In genomic region chr21:36320421-36321324, GRCh38 we compare ENCODE assay signal across 1 cellular context.
TF ChIP-seq lines count a peak whose summit lies in the region.

No MANE protein-coding gene starts in this region.

TF ChIP-seq in K562, 482 proteins besides CTCF, POLR2A, EP300 and RAD21 (continued from another document and continues in another):
- TF ChIP-seq, protein P1, sequence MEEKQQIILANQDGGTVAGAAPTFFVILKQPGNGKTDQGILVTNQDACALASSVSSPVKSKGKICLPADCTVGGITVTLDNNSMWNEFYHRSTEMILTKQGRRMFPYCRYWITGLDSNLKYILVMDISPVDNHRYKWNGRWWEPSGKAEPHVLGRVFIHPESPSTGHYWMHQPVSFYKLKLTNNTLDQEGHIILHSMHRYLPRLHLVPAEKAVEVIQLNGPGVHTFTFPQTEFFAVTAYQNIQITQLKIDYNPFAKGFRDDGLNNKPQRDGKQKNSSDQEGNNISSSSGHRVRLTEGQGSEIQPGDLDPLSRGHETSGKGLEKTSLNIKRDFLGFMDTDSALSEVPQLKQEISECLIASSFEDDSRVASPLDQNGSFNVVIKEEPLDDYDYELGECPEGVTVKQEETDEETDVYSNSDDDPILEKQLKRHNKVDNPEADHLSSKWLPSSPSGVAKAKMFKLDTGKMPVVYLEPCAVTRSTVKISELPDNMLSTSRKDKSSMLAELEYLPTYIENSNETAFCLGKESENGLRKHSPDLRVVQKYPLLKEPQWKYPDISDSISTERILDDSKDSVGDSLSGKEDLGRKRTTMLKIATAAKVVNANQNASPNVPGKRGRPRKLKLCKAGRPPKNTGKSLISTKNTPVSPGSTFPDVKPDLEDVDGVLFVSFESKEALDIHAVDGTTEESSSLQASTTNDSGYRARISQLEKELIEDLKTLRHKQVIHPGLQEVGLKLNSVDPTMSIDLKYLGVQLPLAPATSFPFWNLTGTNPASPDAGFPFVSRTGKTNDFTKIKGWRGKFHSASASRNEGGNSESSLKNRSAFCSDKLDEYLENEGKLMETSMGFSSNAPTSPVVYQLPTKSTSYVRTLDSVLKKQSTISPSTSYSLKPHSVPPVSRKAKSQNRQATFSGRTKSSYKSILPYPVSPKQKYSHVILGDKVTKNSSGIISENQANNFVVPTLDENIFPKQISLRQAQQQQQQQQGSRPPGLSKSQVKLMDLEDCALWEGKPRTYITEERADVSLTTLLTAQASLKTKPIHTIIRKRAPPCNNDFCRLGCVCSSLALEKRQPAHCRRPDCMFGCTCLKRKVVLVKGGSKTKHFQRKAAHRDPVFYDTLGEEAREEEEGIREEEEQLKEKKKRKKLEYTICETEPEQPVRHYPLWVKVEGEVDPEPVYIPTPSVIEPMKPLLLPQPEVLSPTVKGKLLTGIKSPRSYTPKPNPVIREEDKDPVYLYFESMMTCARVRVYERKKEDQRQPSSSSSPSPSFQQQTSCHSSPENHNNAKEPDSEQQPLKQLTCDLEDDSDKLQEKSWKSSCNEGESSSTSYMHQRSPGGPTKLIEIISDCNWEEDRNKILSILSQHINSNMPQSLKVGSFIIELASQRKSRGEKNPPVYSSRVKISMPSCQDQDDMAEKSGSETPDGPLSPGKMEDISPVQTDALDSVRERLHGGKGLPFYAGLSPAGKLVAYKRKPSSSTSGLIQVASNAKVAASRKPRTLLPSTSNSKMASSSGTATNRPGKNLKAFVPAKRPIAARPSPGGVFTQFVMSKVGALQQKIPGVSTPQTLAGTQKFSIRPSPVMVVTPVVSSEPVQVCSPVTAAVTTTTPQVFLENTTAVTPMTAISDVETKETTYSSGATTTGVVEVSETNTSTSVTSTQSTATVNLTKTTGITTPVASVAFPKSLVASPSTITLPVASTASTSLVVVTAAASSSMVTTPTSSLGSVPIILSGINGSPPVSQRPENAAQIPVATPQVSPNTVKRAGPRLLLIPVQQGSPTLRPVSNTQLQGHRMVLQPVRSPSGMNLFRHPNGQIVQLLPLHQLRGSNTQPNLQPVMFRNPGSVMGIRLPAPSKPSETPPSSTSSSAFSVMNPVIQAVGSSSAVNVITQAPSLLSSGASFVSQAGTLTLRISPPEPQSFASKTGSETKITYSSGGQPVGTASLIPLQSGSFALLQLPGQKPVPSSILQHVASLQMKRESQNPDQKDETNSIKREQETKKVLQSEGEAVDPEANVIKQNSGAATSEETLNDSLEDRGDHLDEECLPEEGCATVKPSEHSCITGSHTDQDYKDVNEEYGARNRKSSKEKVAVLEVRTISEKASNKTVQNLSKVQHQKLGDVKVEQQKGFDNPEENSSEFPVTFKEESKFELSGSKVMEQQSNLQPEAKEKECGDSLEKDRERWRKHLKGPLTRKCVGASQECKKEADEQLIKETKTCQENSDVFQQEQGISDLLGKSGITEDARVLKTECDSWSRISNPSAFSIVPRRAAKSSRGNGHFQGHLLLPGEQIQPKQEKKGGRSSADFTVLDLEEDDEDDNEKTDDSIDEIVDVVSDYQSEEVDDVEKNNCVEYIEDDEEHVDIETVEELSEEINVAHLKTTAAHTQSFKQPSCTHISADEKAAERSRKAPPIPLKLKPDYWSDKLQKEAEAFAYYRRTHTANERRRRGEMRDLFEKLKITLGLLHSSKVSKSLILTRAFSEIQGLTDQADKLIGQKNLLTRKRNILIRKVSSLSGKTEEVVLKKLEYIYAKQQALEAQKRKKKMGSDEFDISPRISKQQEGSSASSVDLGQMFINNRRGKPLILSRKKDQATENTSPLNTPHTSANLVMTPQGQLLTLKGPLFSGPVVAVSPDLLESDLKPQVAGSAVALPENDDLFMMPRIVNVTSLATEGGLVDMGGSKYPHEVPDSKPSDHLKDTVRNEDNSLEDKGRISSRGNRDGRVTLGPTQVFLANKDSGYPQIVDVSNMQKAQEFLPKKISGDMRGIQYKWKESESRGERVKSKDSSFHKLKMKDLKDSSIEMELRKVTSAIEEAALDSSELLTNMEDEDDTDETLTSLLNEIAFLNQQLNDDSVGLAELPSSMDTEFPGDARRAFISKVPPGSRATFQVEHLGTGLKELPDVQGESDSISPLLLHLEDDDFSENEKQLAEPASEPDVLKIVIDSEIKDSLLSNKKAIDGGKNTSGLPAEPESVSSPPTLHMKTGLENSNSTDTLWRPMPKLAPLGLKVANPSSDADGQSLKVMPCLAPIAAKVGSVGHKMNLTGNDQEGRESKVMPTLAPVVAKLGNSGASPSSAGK (IDR thresholded peaks at IDR 0.05) = no peak
- TF ChIP-seq ZNF121 (CRISPR knock-in tag; conservative IDR thresholded peaks at IDR 0.05) (no peak), NCOA1 (IDR thresholded peaks at IDR 0.05; ENCODE audit: low read depth) (peak; percentile 76; the same call in 1 of the 2 replicates), ZNF133 (CRISPR knock-in tag; IDR thresholded peaks at IDR 0.05) (no peak), RFX7 (CRISPR knock-in tag; IDR thresholded peaks at IDR 0.05) (no peak), TCF7L2 (IDR thresholded peaks at IDR 0.05; ENCODE audit: low read depth, low read length) (no peak), POLR3G (IDR thresholded peaks at IDR 0.05; ENCODE audit: extremely low read depth, insufficient read length, insufficient replicate concordance) (no peak), COPS2 (conservative IDR thresholded peaks at IDR 0.05) (no peak), ETV5 (CRISPR knock-in tag; IDR thresholded peaks at IDR 0.05; ENCODE audit: low read depth) (0 out of 2 replicates have a peak, but pooled peaks have one; percentile 64), CCNT2 (IDR thresholded peaks at IDR 0.05; ENCODE audit: borderline replicate concordance, extremely low read depth, insufficient read length, low read depth, low read length) (peak; percentile 55), THRA (IDR thresholded peaks at IDR 0.05) (no peak), MNT (conservative IDR thresholded peaks at IDR 0.05) (peak; percentile 35 to 80; a peak in 3 of 4 replicates), ZNF436 (CRISPR knock-in tag; IDR thresholded peaks at IDR 0.05) (no peak), SMAD2 (IDR thresholded peaks at IDR 0.05; ENCODE audit: low read depth, low read length) (no peak), BRF1 (IDR thresholded peaks at IDR 0.05; ENCODE audit: borderline replicate concordance, extremely low read depth, insufficient read length) (no peak), MAFK (IDR thresholded peaks at IDR 0.05; ENCODE audit: low read length) (no peak), PPARD (CRISPR knock-in tag; IDR thresholded peaks at IDR 0.05) (no peak), BCOR (IDR thresholded peaks at IDR 0.05) (peak; percentile 66; the same call in 1 of the 2 replicates), SMARCB1 (IDR thresholded peaks at IDR 0.05; ENCODE audit: insufficient read length, low read depth) (peak; percentile 23), RBBP5 (IDR thresholded peaks at IDR 0.05; ENCODE audit: borderline replicate concordance, insufficient read depth, low read length, poor library complexity, severe bottlenecking) (peak; percentile 74), SFPQ (IDR thresholded peaks at IDR 0.05; ENCODE audit: low read depth, low read length) (no peak), BCL6 (CRISPR knock-in tag; IDR thresholded peaks at IDR 0.05) (peak; percentile 50; the same call in 1 of the 2 replicates), CBX5 (IDR thresholded peaks at IDR 0.05; ENCODE audit: borderline replicate concordance, low read depth) (no peak), SNIP1 (IDR thresholded peaks at IDR 0.05; ENCODE audit: low read depth) (no peak), SRSF3 (IDR thresholded peaks at IDR 0.05; ENCODE audit: insufficient read depth, low read length) (0 out of 2 replicates have a peak, but pooled peaks have one; percentile 83), ZNF175 (CRISPR knock-in tag; IDR thresholded peaks at IDR 0.05; ENCODE audit: low read depth) (no peak), E2F4 (CRISPR knock-in tag; IDR thresholded peaks at IDR 0.05; ENCODE audit: low read depth) (no peak), FOXJ3 (CRISPR knock-in tag; IDR thresholded peaks at IDR 0.05) (no peak), ZNF644 (tag; IDR thresholded peaks at IDR 0.05; ENCODE audit: low read depth) (no peak; the same call in 1 of the 2 replicates), ZNF408 (CRISPR knock-in tag; IDR thresholded peaks at IDR 0.05; ENCODE audit: low read depth) (no peak), TEAD4 (IDR thresholded peaks at IDR 0.05; ENCODE audit: low read length) (peak; percentile 87), TEAD4 (CRISPR knock-in tag; IDR thresholded peaks at IDR 0.05; ENCODE audit: borderline replicate concordance) (no peak), XRCC5 (IDR thresholded peaks at IDR 0.05; ENCODE audit: low read depth, low read length) (no peak), ZNF766 (CRISPR knock-in tag; conservative IDR thresholded peaks at IDR 0.05) (no peak; the same call in 1 of the 2 replicates), GTF2F1 (IDR thresholded peaks at IDR 0.05; ENCODE audit: low read depth, low read length) (peak; percentile 64), SP1 (CRISPR knock-in tag; IDR thresholded peaks at IDR 0.05) (0 out of 2 replicates have a peak, but pooled peaks have one; percentile 22), FOXM1 (IDR thresholded peaks at IDR 0.05; ENCODE audit: low read depth) (peak; percentile 51; the same call in 1 of the 2 replicates), FOXM1 (CRISPR knock-in tag; IDR thresholded peaks at IDR 0.05; ENCODE audit: low read depth) (peak; percentile 68; the same call in 1 of the 2 replicates)
- TF ChIP-seq, protein P2, sequence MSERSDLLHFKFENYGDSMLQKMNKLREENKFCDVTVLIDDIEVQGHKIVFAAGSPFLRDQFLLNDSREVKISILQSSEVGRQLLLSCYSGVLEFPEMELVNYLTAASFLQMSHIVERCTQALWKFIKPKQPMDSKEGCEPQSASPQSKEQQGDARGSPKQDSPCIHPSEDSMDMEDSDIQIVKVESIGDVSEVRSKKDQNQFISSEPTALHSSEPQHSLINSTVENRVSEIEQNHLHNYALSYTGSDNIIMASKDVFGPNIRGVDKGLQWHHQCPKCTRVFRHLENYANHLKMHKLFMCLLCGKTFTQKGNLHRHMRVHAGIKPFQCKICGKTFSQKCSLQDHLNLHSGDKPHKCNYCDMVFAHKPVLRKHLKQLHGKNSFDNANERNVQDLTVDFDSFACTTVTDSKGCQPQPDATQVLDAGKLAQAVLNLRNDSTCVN (CRISPR knock-in tag; IDR thresholded peaks at IDR 0.05) = no peak
